29 cellular contexts compared by ENCODE assay signal in genomic region chr11:36953986-36954385, GRCh38.
DNase-seq lines count a peak whose midpoint lies in the region; FAIRE-seq and TF ChIP-seq lines count a peak whose summit lies in the region.
"Had no signal": no experiment of that assay in that cellular context is flagged by ENCODE, and none has a peak within 500 bp of the region (broad histone marks: within the 10 kb centered on the region; RNA-seq: fewer than 3 reads in every experiment).

No MANE protein-coding gene starts in this region.

- TF ChIP-seq CTCF in LNCaP clone FGC (IDR thresholded peaks at IDR 0.05; ENCODE audit: control insufficient read depth, extremely low read depth, insufficient read depth) = no peak

- DNase-seq in EH (ENCODE audit: low read depth) (peak; percentile 1), LNCaP clone FGC (ENCODE audit: low read depth) (peak; percentile 43), amniotic epithelial cell (ENCODE audit: low read depth) (peak; percentile 14), kidney tubule cell (ENCODE audit: low spot score) (peak; percentile 15), iPS-NIHi7 (ENCODE audit: extremely low spot score) (no peak), small intestine (no peak)
- DNase-seq in activated CD4-positive, alpha-beta T cell treated with anti-CD3 and anti-CD28 coated beads, Interleukin-2, amount 50 U/mL, for 4 hours = no peak
- DNase-seq in central memory CD4-positive, alpha-beta T cell = no peak
- DNase-seq: activated CD4-positive, alpha-beta T cell treated with anti-CD3 and anti-CD28 coated beads for 4 hours; activated CD8-positive, alpha-beta memory T cell treated with anti-CD3 and anti-CD28 coated beads for 24 hours; activated gamma-delta T cell treated with Interleukin-2 at 50 U/mL for 16 hours; activated T-cell treated with anti-CD3 and anti-CD28 coated beads, Interleukin-2, amount 50 U/mL, for 1 hour; brain microvascular endothelial cell; C1 segment of cervical spinal cord; Caco-2; effector CD8-positive, alpha-beta T cell; EL; GOT3; head of caudate nucleus; Kasumi-1; NCI-H1048; NCI-H187; NCI-H748 treated with DMSO at 0.1 percent for 48 hours; OCI-M1; right lobe of liver; stimulated activated naive CD4-positive, alpha-beta T cell treated with Interleukin-2 at 50 U/mL for 16 hours; testis had no signal

- no peak overlapping the region for H3K4me3 ChIP-seq in LNCaP clone FGC (ENCODE audit: low read depth, low read length)
- H3K4me3 ChIP-seq in small intestine (ENCODE audit: low read depth in 1 of 2, low read length in 2 of 2) = no peak overlapping the region
- H3K4me3 ChIP-seq: right lobe of liver, testis had no signal

- H3K36me3 ChIP-seq in small intestine (ENCODE audit: control insufficient read depth in 2 of 2, insufficient read depth in 2 of 2, low read length in 2 of 2) = no peaks in the 10 kb centered on the region
- H3K36me3 ChIP-seq: brain microvascular endothelial cell, right lobe of liver had no signal

- FAIRE-seq in small intestine (lab: Jason Lieb, UNC) = no peak
- FAIRE-seq: colon, GM12892 had no signal

- H3K27ac ChIP-seq in small intestine (ENCODE audit: low read depth in 1 of 2, low read length in 1 of 2) = no peak overlapping the region
- H3K27ac ChIP-seq: brain microvascular endothelial cell, right lobe of liver, testis had no signal

- H3K27me3 ChIP-seq in small intestine (ENCODE audit: control insufficient read depth in 2 of 2, insufficient read depth in 2 of 2, low read length in 2 of 2) = no peaks in the 10 kb centered on the region
- H3K27me3 ChIP-seq: brain microvascular endothelial cell, right lobe of liver, testis had no signal

- H3K4me1 ChIP-seq in small intestine (ENCODE audit: control insufficient read depth in 2 of 2, insufficient read depth in 1 of 2, low read depth in 1 of 2, low read length in 1 of 2) = no peaks in the 10 kb centered on the region
- H3K4me1 ChIP-seq: Caco-2, right lobe of liver, testis had no signal

- H3K9me3 ChIP-seq in small intestine (ENCODE audit: control insufficient read depth, low read depth) = no peaks in the 10 kb centered on the region
- H3K9me3 ChIP-seq: Caco-2, right lobe of liver, testis had no signal

Comparison
In these comparisons a context has a peak if more than half of its experiments do, and no peak if none do; other contexts are left out.
1. DNase-seq: peak in EH (single experiment), LNCaP clone FGC (single experiment), amniotic epithelial cell (single experiment) and kidney tubule cell (single experiment); none in iPS-NIHi7 (single experiment), activated CD4-positive, alpha-beta T cell treated with anti-CD3 and anti-CD28 coated beads, Interleukin-2, amount 50 U/mL, for 4 hours (0 of 2), small intestine (single experiment) and central memory CD4-positive, alpha-beta T cell (single experiment).